Comparison of ENCODE assay signal across 1 cellular context in the genomic region with DNA sequence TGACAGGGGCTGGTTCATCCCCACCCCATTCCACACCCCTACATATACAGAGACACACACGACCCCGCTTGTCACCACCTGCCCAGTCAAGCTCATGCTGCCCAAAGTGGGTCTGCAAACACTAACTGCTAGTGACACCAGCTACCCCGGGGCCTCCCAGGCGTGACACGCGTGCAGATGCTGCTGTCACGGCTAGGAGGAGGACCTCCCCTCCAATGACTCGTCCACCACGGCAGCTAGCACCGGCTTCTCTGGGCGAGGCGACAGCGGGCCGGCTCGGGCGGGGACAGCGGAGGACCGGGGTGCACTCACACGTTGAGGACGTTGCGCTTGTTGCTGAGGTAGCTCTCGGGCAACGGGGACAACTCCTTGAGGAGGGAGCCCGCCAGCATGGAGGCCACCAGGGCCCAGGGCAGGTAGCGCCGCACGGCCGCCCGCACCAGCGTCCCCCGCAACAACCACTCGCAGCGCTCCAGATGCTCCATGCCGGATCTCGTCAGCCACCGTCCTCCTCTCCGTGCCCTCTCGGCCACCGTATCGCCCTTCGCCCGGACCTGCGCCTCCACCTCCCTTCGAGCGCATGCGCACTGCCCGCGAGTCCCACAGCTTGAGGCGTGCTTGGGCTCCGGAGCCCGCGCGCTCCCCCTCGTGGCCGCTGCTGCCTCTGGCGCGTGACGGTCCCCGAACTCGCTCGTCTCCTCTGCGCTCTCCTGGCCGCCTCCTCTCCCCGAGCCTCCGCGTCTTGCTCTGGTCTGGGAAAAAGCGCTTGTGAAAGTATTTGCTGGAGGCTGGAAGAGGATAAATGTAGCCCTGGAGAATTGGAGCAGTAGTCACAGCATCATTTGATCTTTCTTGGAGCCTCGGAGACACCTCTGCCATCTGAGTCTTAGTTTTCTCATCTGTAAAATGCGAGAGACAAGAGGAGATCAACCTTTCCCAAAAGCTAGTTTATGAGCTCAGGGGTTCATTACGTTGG.
TF ChIP-seq lines count a peak whose summit lies in the region.

A gene with protein sequence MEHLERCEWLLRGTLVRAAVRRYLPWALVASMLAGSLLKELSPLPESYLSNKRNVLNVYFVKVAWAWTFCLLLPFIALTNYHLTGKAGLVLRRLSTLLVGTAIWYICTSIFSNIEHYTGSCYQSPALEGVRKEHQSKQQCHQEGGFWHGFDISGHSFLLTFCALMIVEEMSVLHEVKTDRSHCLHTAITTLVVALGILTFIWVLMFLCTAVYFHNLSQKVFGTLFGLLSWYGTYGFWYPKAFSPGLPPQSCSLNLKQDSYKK (minus strand): TSS at position 539 of the 976 bp plus-strand sequence. CDS start 54 bp downstream, at position 485.

TF ChIP-seq in HEK293, 187 proteins besides CTCF, POLR2A, EP300 and RAD21 (continued from another document and continues in another):
- TF ChIP-seq, protein P1, sequence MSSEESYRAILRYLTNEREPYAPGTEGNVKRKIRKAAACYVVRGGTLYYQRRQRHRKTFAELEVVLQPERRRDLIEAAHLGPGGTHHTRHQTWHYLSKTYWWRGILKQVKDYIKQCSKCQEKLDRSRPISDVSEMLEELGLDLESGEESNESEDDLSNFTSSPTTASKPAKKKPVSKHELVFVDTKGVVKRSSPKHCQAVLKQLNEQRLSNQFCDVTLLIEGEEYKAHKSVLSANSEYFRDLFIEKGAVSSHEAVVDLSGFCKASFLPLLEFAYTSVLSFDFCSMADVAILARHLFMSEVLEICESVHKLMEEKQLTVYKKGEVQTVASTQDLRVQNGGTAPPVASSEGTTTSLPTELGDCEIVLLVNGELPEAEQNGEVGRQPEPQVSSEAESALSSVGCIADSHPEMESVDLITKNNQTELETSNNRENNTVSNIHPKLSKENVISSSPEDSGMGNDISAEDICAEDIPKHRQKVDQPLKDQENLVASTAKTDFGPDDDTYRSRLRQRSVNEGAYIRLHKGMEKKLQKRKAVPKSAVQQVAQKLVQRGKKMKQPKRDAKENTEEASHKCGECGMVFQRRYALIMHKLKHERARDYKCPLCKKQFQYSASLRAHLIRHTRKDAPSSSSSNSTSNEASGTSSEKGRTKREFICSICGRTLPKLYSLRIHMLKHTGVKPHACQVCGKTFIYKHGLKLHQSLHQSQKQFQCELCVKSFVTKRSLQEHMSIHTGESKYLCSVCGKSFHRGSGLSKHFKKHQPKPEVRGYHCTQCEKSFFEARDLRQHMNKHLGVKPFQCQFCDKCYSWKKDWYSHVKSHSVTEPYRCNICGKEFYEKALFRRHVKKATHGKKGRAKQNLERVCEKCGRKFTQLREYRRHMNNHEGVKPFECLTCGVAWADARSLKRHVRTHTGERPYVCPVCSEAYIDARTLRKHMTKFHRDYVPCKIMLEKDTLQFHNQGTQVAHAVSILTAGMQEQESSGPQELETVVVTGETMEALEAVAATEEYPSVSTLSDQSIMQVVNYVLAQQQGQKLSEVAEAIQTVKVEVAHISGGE (tag by site-specific recombination; conservative IDR thresholded peaks at IDR 0.05; ENCODE audit: low read depth) = peak; percentile 49
- peak; percentile 61; the same call in 1 of the 2 replicates for TF ChIP-seq ZSCAN16 (tag by site-specific recombination; IDR thresholded peaks at IDR 0.05)
- TF ChIP-seq, protein P2, sequence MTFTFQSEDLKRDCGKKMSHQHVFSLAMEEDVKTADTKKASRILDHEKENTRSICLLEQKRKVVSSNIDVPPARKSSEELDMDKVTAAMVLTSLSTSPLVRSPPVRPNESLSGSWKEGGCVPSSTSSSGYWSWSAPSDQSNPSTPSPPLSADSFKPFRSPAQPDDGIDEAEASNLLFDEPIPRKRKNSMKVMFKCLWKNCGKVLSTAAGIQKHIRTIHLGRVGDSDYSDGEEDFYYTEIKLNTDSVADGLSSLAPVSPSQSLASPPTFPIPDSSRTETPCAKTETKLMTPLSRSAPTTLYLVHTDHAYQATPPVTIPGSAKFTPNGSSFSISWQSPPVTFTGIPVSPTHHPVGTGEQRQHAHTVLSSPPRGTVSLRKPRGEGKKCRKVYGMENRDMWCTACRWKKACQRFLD (tag by site-specific recombination; IDR thresholded peaks at IDR 0.05) = 0 out of 2 replicates have a peak, but pooled peaks have one; percentile 53
- TF ChIP-seq, protein P3, sequence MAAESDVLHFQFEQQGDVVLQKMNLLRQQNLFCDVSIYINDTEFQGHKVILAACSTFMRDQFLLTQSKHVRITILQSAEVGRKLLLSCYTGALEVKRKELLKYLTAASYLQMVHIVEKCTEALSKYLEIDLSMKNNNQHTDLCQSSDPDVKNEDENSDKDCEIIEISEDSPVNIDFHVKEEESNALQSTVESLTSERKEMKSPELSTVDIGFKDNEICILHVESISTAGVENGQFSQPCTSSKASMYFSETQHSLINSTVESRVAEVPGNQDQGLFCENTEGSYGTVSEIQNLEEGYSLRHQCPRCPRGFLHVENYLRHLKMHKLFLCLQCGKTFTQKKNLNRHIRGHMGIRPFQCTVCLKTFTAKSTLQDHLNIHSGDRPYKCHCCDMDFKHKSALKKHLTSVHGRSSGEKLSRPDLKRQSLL (tag by site-specific recombination; IDR thresholded peaks at IDR 0.05) = peak; percentile 37; the same call in 1 of the 2 replicates
- 0 out of 2 replicates have a peak, but pooled peaks have one; percentile 29 for TF ChIP-seq ZNF660 (tag by site-specific recombination; IDR thresholded peaks at IDR 0.05)
- peak; percentile 66; the same call in 1 of the 2 replicates for TF ChIP-seq ZNF561 (tag by site-specific recombination; IDR thresholded peaks at IDR 0.05; ENCODE audit: borderline replicate concordance)
- TF ChIP-seq SP3 (tag by site-specific recombination; IDR thresholded peaks at IDR 0.05) = peak; percentile 61; the same call in 1 of the 2 replicates
- TF ChIP-seq REPIN1 (tag by site-specific recombination; IDR thresholded peaks at IDR 0.05; ENCODE audit: low read depth) = no peak
- TF ChIP-seq, protein P4, sequence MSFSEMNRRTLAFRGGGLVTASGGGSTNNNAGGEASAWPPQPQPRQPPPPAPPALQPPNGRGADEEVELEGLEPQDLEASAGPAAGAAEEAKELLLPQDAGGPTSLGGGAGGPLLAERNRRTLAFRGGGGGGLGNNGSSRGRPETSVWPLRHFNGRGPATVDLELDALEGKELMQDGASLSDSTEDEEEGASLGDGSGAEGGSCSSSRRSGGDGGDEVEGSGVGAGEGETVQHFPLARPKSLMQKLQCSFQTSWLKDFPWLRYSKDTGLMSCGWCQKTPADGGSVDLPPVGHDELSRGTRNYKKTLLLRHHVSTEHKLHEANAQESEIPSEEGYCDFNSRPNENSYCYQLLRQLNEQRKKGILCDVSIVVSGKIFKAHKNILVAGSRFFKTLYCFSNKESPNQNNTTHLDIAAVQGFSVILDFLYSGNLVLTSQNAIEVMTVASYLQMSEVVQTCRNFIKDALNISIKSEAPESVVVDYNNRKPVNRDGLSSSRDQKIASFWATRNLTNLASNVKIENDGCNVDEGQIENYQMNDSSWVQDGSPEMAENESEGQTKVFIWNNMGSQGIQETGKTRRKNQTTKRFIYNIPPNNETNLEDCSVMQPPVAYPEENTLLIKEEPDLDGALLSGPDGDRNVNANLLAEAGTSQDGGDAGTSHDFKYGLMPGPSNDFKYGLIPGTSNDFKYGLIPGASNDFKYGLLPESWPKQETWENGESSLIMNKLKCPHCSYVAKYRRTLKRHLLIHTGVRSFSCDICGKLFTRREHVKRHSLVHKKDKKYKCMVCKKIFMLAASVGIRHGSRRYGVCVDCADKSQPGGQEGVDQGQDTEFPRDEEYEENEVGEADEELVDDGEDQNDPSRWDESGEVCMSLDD (tag by site-specific recombination; IDR thresholded peaks at IDR 0.05) = peak; percentile 66; the same call in 1 of the 2 replicates
- peak; percentile 74 for TF ChIP-seq ZNF24 (tag by site-specific recombination; IDR thresholded peaks at IDR 0.05)
- TF ChIP-seq ZFP37 (tag by site-specific recombination; IDR thresholded peaks at IDR 0.05) = peak; percentile 87; the same call in 1 of the 2 replicates
- TF ChIP-seq ZNF37A (tag by site-specific recombination; IDR thresholded peaks at IDR 0.05) = no peak
- TF ChIP-seq, protein P5, sequence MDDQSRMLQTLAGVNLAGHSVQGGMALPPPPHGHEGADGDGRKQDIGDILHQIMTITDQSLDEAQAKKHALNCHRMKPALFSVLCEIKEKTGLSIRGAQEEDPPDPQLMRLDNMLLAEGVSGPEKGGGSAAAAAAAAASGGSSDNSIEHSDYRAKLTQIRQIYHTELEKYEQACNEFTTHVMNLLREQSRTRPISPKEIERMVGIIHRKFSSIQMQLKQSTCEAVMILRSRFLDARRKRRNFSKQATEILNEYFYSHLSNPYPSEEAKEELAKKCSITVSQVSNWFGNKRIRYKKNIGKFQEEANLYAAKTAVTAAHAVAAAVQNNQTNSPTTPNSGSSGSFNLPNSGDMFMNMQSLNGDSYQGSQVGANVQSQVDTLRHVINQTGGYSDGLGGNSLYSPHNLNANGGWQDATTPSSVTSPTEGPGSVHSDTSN (CRISPR knock-in tag; IDR thresholded peaks at IDR 0.05) = peak; percentile 36; the same call in 1 of the 2 replicates
- TF ChIP-seq SP7 (tag by site-specific recombination; IDR thresholded peaks at IDR 0.05) = peak; percentile 90
- peak; percentile 61; the same call in 1 of the 2 replicates for TF ChIP-seq ZSCAN23 (tag by site-specific recombination; IDR thresholded peaks at IDR 0.05)
- TF ChIP-seq ZEB2 (tag by site-specific recombination; IDR thresholded peaks at IDR 0.05) = peak; percentile 85
- no peak for TF ChIP-seq ZNF416 (tag by site-specific recombination; IDR thresholded peaks at IDR 0.05)
- peak; percentile 39; the same call in 1 of the 2 replicates for TF ChIP-seq GLIS1 (tag by site-specific recombination; IDR thresholded peaks at IDR 0.05)
- TF ChIP-seq, protein P6, sequence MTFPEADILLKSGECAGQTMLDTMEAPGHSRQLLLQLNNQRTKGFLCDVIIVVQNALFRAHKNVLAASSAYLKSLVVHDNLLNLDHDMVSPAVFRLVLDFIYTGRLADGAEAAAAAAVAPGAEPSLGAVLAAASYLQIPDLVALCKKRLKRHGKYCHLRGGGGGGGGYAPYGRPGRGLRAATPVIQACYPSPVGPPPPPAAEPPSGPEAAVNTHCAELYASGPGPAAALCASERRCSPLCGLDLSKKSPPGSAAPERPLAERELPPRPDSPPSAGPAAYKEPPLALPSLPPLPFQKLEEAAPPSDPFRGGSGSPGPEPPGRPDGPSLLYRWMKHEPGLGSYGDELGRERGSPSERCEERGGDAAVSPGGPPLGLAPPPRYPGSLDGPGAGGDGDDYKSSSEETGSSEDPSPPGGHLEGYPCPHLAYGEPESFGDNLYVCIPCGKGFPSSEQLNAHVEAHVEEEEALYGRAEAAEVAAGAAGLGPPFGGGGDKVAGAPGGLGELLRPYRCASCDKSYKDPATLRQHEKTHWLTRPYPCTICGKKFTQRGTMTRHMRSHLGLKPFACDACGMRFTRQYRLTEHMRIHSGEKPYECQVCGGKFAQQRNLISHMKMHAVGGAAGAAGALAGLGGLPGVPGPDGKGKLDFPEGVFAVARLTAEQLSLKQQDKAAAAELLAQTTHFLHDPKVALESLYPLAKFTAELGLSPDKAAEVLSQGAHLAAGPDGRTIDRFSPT (tag by site-specific recombination; IDR thresholded peaks at IDR 0.05) = peak; percentile 58; the same call in 1 of the 2 replicates
- TF ChIP-seq ZNF366 (tag by site-specific recombination; conservative IDR thresholded peaks at IDR 0.05) = peak; percentile 65; the same call in 1 of the 2 replicates
- TF ChIP-seq ZNF585B (tag by site-specific recombination; IDR thresholded peaks at IDR 0.05) = no peak
- no peak for TF ChIP-seq GLI2 (tag by site-specific recombination; IDR thresholded peaks at IDR 0.05; ENCODE audit: borderline replicate concordance, low read depth)
- no peak for TF ChIP-seq ZNF121 (tag by site-specific recombination; IDR thresholded peaks at IDR 0.05)
- TF ChIP-seq, protein P7, sequence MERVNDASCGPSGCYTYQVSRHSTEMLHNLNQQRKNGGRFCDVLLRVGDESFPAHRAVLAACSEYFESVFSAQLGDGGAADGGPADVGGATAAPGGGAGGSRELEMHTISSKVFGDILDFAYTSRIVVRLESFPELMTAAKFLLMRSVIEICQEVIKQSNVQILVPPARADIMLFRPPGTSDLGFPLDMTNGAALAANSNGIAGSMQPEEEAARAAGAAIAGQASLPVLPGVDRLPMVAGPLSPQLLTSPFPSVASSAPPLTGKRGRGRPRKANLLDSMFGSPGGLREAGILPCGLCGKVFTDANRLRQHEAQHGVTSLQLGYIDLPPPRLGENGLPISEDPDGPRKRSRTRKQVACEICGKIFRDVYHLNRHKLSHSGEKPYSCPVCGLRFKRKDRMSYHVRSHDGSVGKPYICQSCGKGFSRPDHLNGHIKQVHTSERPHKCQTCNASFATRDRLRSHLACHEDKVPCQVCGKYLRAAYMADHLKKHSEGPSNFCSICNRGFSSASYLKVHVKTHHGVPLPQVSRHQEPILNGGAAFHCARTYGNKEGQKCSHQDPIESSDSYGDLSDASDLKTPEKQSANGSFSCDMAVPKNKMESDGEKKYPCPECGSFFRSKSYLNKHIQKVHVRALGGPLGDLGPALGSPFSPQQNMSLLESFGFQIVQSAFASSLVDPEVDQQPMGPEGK (tag by site-specific recombination; IDR thresholded peaks at IDR 0.05) = no peak
- TF ChIP-seq, protein P8, sequence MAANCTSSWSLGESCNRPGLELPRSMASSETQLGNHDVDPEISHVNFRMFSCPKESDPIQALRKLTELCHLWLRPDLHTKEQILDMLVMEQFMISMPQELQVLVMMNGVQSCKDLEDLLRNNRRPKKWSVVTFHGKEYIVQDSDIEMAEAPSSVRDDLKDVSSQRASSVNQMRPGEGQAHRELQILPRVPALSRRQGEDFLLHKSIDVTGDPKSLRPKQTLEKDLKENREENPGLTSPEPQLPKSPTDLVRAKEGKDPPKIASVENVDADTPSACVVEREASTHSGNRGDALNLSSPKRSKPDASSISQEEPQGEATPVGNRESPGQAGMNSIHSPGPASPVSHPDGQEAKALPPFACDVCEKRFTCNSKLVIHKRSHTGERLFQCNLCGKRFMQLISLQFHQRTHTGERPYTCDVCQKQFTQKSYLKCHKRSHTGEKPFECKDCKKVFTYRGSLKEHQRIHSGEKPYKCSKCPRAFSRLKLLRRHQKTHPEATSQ (tag by site-specific recombination; IDR thresholded peaks at IDR 0.05) = peak; percentile 88; the same call in 1 of the 2 replicates
- TF ChIP-seq ZBTB17 (tag by site-specific recombination; IDR thresholded peaks at IDR 0.05) = peak; percentile 97
- no peak for TF ChIP-seq PRDM1 (tag by site-specific recombination; IDR thresholded peaks at IDR 0.05)
- peak; percentile 56; the same call in 1 of the 2 replicates for TF ChIP-seq ZNF146 (tag by site-specific recombination; IDR thresholded peaks at IDR 0.05)
- no peak; the same call in 1 of the 2 replicates for TF ChIP-seq ZNF777 (tag by site-specific recombination; IDR thresholded peaks at IDR 0.05; ENCODE audit: borderline replicate concordance)
- TF ChIP-seq KLF1 (tag by site-specific recombination; IDR thresholded peaks at IDR 0.05) = peak; percentile 93
